ENCODE assay signal across 10 cellular contexts in genomic region chr12:122726056-122726558, GRCh38. TPM values are rescaled to one million over a fixed set of nuclear protein-coding genes. Genes with fewer than 3 reads are reported as not detected.
DNase-seq lines count a peak whose midpoint lies in the region; ATAC-seq and TF ChIP-seq lines count a peak whose summit lies in the region.
"Had no signal": no experiment of that assay in that cellular context is flagged by ENCODE, and none has a peak within 500 bp of the region (broad histone marks: within the 10 kb centered on the region; RNA-seq: fewer than 3 reads in every experiment).

No MANE protein-coding gene starts in this region.

- no peaks in the 10 kb centered on the region for H3K36me3 ChIP-seq in heart left ventricle

- H3K27ac Mint-ChIP-seq in MCF 10A (ENCODE audit: low read depth, unreplicated experiment): peak overlapping the region; percentile 84

- CTCF ChIA-PET in MCF 10A (lab: Yijun Ruan, JAX): interaction anchor here (0.6 to 0.9 kb wide), 2 partner anchors 55 to 88 kb away, joined by 4 to 5 read pairs; no protein-coding TSS in a partner anchor

- no TSS peak for BruUV-seq in MCF 10A (replicated peaks; lab: Mats Ljungman, UMichigan)

- DNase-seq in SIG-M5 treated with dmso at 0.1 percent for 504 hours (lab: John Stamatoyannopoulos, UW; ENCODE audit: unreplicated experiment): peak; percentile 69
- no peak for DNase-seq in SIG-M5 (lab: John Stamatoyannopoulos, UW)
- peak; percentile 63 for DNase-seq in NOMO-1 treated with dmso at 0.1 percent for 144 hours (lab: John Stamatoyannopoulos, UW; ENCODE audit: unreplicated experiment)
- DNase-seq in MCF 10A (ENCODE audit: unreplicated experiment): peak; percentile 69
- peak; percentile 88 for DNase-seq in renal cortical epithelial cell (ENCODE audit: low read depth)
- no peak for DNase-seq in NCI-H345 treated with DMSO at 0.1 percent for 48 hours (lab: John Stamatoyannopoulos, UW; ENCODE audit: unreplicated experiment)
- DNase-seq in NCI-H748 treated with DMSO at 0.1 percent for 48 hours (lab: John Stamatoyannopoulos, UW): no peak
- DNase-seq in heart left ventricle: no peak
- DNase-seq: NCI-H446 treated with DMSO at 0.1 percent for 48 hours, right cardiac atrium had no signal

- H3K9me3 Mint-ChIP-seq in MCF 10A (ENCODE audit: unreplicated experiment): no peaks in the 10 kb centered on the region

- H3K4me1 Mint-ChIP-seq in MCF 10A (ENCODE audit: insufficient read depth, unreplicated experiment): peaks cover 14% of the 10 kb centered on the region

- H3K4me1 ChIP-seq in heart left ventricle: peaks cover 0 to 29% (median 0%) of the 10 kb centered on the region in 12 donors

- H3K27me3 ChIP-seq in heart left ventricle: peaks cover 0 to 4% (median 0%) of the 10 kb centered on the region in 9 donors

- H3K4me3 ChIP-seq in heart left ventricle: no peak overlapping the region

- H3K4me3 Mint-ChIP-seq in MCF 10A (ENCODE audit: unreplicated experiment): no peak overlapping the region

- intact Hi-C loops in MCF 10A (cut with micrococcal nuclease): no loop called here
- intact Hi-C loops in heart left ventricle (cut with DNase I): no loop called here

- no peak for TF ChIP-seq POLR2A in heart left ventricle (IDR thresholded peaks at IDR 0.05)

- ATAC-seq in heart left ventricle: no peak
- ATAC-seq: right cardiac atrium had no signal

- no peaks in the 10 kb centered on the region for H3K36me3 Mint-ChIP-seq in MCF 10A (ENCODE audit: insufficient read depth, unreplicated experiment)

- H3K27me3 Mint-ChIP-seq in MCF 10A (ENCODE audit: insufficient read depth, unreplicated experiment): no peaks in the 10 kb centered on the region

- no peaks in the 10 kb centered on the region for H3K9me3 ChIP-seq in heart left ventricle

- TF ChIP-seq CTCF in MCF 10A (IDR thresholded peaks at IDR 0.05; ENCODE audit: unreplicated experiment): no peak
- TF ChIP-seq CTCF in heart left ventricle (IDR thresholded peaks at IDR 0.05): no peak

- POLR2A ChIA-PET in MCF 10A (lab: Yijun Ruan, JAX): interaction anchor here (0.5 to 1.9 kb wide), 4 partner anchors 19 to 87 kb away, joined by 3 to 4 read pairs (median 3); no protein-coding TSS in a partner anchor

- WGBS in heart left ventricle, 4 donors: 49 to 71% (median 54%) methylated on average over 5 of the region's 5 CpGs

- H3K27ac ChIP-seq in heart left ventricle: no peak overlapping the region

RNA-seq across cellular contexts. Expression of gene HCAR1, which starts 4.5 kb away (rescaled TPM):
- total RNA-seq in MCF 10A (2022) (not detected in 2 replicates), renal cortical epithelial cell (0.60 and 0.87 TPM in 2 replicates), heart left ventricle (1 to 10 TPM in 1 of 9 donors, under 1 TPM in 3, not detected in 5; 0.08 to 1.4 (median 0.31) TPM)
- polyA plus RNA-seq in heart left ventricle: under 1 TPM in 1 of 2 donors, not detected in 1; 0.10 TPM

RNA-seq across cellular contexts. Expression of gene HCAR3, which starts 9.5 kb away (rescaled TPM):
- total RNA-seq in MCF 10A (2022) (not detected in 2 replicates), renal cortical epithelial cell (not detected in 2 replicates), heart left ventricle (1 to 10 TPM in 1 of 9 donors, under 1 TPM in 4, not detected in 4; 0.10 to 1.1 (median 0.36) TPM)
- under 1 TPM in 1 of 2 donors, not detected in 1; 0.11 TPM for polyA plus RNA-seq in heart left ventricle
- total RNA-seq: right cardiac atrium had no signal

RNA-seq across cellular contexts. Expression of gene HCAR2, which starts 22.9 kb away (rescaled TPM):
- total RNA-seq in MCF 10A (2022): 0.19 TPM in 1 of 2 replicates, not detected in the other
- total RNA-seq in renal cortical epithelial cell: under 0.01 TPM in 1 of 2 replicates, not detected in the other
- 1 to 10 TPM in 1 of 9 donors, under 1 TPM in 2, not detected in 6; 0.69 to 4.3 (median 0.75) TPM for total RNA-seq in heart left ventricle
- under 1 TPM; 0.11 to 0.42 TPM for polyA plus RNA-seq in heart left ventricle

RNA-seq across cellular contexts. Expression of gene DENR, which starts 26.5 kb away (rescaled TPM):
- 87.9 and 104 TPM in 2 replicates for total RNA-seq in MCF 10A (2022)
- 46.7 and 64.9 TPM in 2 replicates for total RNA-seq in renal cortical epithelial cell
- total RNA-seq in heart left ventricle: 10 to 100 TPM; 13.3 to 32.7 (median 26.3) TPM
- polyA plus RNA-seq in heart left ventricle: 10 to 100 TPM; 14.4 to 31.9 TPM

RNA-seq across cellular contexts. Expression of gene CCDC62, which starts 48.3 kb away (rescaled TPM):
- 0.51 and 0.81 TPM in 2 replicates for total RNA-seq in MCF 10A (2022)
- total RNA-seq in renal cortical epithelial cell: 0.65 and 1.2 TPM in 2 replicates
- 1 to 10 TPM in 1 of 9 donors, under 1 TPM in 8; 0.40 to 1.1 (median 0.76) TPM for total RNA-seq in heart left ventricle
- under 1 TPM; 0.11 to 0.12 TPM for polyA plus RNA-seq in heart left ventricle

Comparison
In these comparisons a context has a peak if more than half of its experiments do, and no peak if none do; other contexts are left out.
1. DNase-seq: peak in SIG-M5 treated with dmso at 0.1 percent for 504 hours (single experiment), NOMO-1 treated with dmso at 0.1 percent for 144 hours (single experiment), MCF 10A (single experiment) and renal cortical epithelial cell (single experiment); none in SIG-M5 (single experiment), NCI-H345 treated with DMSO at 0.1 percent for 48 hours (single experiment), NCI-H748 treated with DMSO at 0.1 percent for 48 hours (single experiment) and heart left ventricle (0 of 5).